In the genomic region with DNA sequence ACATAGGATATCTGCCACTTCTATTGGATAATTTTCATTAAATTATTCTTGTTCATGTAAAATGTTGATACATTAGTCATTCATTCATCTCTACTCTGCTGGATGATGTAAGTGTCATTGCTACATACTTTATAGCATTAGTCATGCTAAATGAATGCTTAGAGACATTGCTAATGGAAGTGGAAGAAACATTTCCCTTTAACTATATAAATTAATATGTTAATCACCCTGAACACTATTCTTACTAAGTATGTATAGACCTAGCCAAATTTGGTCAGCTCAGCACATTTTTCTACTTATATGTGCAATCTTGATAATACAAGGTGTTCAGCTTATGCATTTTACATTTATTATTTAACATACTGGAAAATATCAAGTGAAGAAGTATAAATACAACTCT, we compare ENCODE assay signal across 2 cellular contexts.
TF ChIP-seq lines count a peak whose summit lies in the region.

No MANE protein-coding gene starts in this region.

TF ChIP-seq in SK-N-SH, 30 proteins besides CTCF, POLR2A, EP300 and RAD21 (continued from another document):
- no peak for TF ChIP-seq FOXM1 (IDR thresholded peaks at IDR 0.05; ENCODE audit: low read depth)
TF ChIP-seq in SK-N-SH: peak in this region for 1.

TF ChIP-seq in SK-N-SH treated with all-trans-retinoic acid at 6 μM for 48 hours, 23 proteins besides CTCF, POLR2A, EP300 and RAD21 (continued from another document):
- TF ChIP-seq ZFP3 (CRISPR knock-in tag; IDR thresholded peaks at IDR 0.05) (no peak), TOX (CRISPR knock-in tag; IDR thresholded peaks at IDR 0.05; ENCODE audit: borderline replicate concordance) (no peak), ARNTL (CRISPR knock-in tag; IDR thresholded peaks at IDR 0.05; ENCODE audit: borderline replicate concordance, low read depth) (no peak), PPARA (CRISPR knock-in tag; IDR thresholded peaks at IDR 0.05; ENCODE audit: borderline replicate concordance) (no peak), POU6F1 (CRISPR knock-in tag; IDR thresholded peaks at IDR 0.05; ENCODE audit: borderline replicate concordance, low read depth) (no peak), ZC3H10 (CRISPR knock-in tag; IDR thresholded peaks at IDR 0.05) (no peak), SNAI2 (CRISPR knock-in tag; IDR thresholded peaks at IDR 0.05) (no peak), RARB (CRISPR knock-in tag; IDR thresholded peaks at IDR 0.05) (no peak)
- TF ChIP-seq, protein P1, sequence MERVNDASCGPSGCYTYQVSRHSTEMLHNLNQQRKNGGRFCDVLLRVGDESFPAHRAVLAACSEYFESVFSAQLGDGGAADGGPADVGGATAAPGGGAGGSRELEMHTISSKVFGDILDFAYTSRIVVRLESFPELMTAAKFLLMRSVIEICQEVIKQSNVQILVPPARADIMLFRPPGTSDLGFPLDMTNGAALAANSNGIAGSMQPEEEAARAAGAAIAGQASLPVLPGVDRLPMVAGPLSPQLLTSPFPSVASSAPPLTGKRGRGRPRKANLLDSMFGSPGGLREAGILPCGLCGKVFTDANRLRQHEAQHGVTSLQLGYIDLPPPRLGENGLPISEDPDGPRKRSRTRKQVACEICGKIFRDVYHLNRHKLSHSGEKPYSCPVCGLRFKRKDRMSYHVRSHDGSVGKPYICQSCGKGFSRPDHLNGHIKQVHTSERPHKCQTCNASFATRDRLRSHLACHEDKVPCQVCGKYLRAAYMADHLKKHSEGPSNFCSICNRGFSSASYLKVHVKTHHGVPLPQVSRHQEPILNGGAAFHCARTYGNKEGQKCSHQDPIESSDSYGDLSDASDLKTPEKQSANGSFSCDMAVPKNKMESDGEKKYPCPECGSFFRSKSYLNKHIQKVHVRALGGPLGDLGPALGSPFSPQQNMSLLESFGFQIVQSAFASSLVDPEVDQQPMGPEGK (CRISPR knock-in tag; IDR thresholded peaks at IDR 0.05; ENCODE audit: borderline replicate concordance), result no peak
TF ChIP-seq in SK-N-SH treated with all-trans-retinoic acid at 6 μM for 48 hours: peak in this region for 0.
